ENCODE assay signal across 9 cellular contexts in the genomic region with DNA sequence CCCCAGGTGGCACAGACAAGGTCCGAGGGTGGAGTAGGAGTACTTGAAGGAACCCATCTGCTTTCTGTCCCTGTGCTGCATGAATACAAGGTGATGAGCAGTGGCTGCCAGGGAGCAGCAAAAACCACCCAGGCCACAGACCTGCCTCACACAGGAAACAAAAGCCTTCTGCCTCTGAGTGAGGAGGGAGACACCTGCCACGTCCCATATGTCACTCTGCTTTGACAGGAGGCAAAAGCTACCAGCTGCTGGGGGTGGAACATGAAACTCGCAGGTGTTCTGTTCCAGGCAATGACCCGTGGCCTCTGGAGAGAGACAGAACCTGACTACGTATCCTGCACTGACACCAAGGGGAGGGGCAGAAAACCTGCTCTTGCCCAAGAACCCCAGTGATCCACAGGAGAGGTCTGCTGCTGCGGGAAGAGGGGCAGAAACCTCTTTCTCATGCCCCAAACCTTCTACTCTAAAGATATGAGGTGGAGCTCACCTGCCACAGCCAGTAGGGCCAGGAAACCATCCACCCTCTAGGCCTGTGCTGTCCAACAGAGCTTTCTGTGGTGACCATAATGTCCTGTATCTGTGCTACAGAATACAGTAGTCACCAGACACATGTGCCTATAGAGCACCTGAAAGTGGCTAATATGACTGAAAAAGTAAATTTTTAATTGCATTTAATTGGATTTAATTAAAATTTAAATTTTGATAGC.
DNase-seq lines count a peak whose midpoint lies in the region; ATAC-seq and TF ChIP-seq lines count a peak whose summit lies in the region.
"Had no signal": no experiment of that assay in that cellular context is flagged by ENCODE, and none has a peak within 500 bp of the region (broad histone marks: within the 10 kb centered on the region; RNA-seq: fewer than 3 reads in every experiment).

No MANE protein-coding gene starts in this region.

- no peak overlapping the region for H3K4me3 ChIP-seq in BE2C (ENCODE audit: low read depth, low read length)

- no peaks in the 10 kb centered on the region for H3K4me1 ChIP-seq in BE2C

- no peaks in the 10 kb centered on the region for H3K36me3 ChIP-seq in BE2C

- no peaks in the 10 kb centered on the region for H3K27me3 ChIP-seq in BE2C

- TF ChIP-seq CTCF in BE2C (IDR thresholded peaks at IDR 0.05; ENCODE audit: low read depth, low read length): no peak

- DNase-seq in NCI-H1105 (lab: John Stamatoyannopoulos, UW) (peak; percentile 1), germinal center (ENCODE audit: low spot score) (peak; percentile 15), BE2C (no peak), NCI-H446 (lab: John Stamatoyannopoulos, UW) (no peak)
- no peak for DNase-seq in activated CD4-positive, alpha-beta T cell treated with anti-CD3 and anti-CD28 coated beads, Interleukin-2, amount 50 U/mL, for 1 hour
- no peak for DNase-seq in activated CD8-positive, alpha-beta memory T cell treated with anti-CD3 and anti-CD28 coated beads for 24 hours
- DNase-seq: activated B cell treated with CpG ODN at 0.5 μM for 24 hours had no signal

- H3K9me3 ChIP-seq in BE2C: no peaks in the 10 kb centered on the region; the same call in 1 of the 2 replicates

- ATAC-seq in GM18873 (IDR thresholded peaks at IDR 0.05; ENCODE audit: low FRiP score, unreplicated experiment) (peak; percentile 99), HG02642 (IDR thresholded peaks at IDR 0.05; ENCODE audit: poor library complexity, unreplicated experiment) (peak; percentile 99)

Comparison
In these comparisons a context has a peak if more than half of its experiments do, and no peak if none do; other contexts are left out.
1. DNase-seq: peak in NCI-H1105 (single experiment) and germinal center (single experiment); none in BE2C (single experiment), NCI-H446 (0 of 2), activated CD4-positive, alpha-beta T cell treated with anti-CD3 and anti-CD28 coated beads, Interleukin-2, amount 50 U/mL, for 1 hour (single experiment) and activated CD8-positive, alpha-beta memory T cell treated with anti-CD3 and anti-CD28 coated beads for 24 hours (single experiment).